ENCODE assay signal across 1 cellular context in the genomic region with DNA sequence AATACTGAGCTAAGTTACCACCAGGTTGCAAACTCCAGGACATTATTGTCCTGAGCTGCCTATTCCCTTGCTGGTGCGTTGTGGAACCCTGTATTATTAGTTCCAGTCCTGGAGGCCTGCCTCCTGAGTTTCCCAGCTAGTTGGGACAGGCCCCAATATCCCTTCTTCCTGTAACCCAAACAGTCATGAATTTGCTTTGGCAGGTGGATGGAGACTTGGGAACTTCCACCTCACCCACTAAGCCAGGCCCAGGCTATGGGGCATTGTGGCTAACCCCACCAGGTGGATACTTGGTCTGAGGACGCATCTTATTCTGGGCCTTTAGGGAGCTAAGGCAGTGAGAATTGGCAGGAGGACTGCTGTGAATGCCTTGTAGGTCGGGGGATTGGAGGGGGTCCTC.
TF ChIP-seq lines count a peak whose summit lies in the region.

No MANE protein-coding gene starts in this region.

TF ChIP-seq in HepG2, 621 proteins besides CTCF, POLR2A, EP300 and RAD21:
- peak; percentile 4; the same call in 1 of the 2 replicates for TF ChIP-seq POLR2G (IDR thresholded peaks at IDR 0.05; ENCODE audit: low read depth, low read length)
- no peak for TF ChIP-seq ZMYM4 (CRISPR knock-in tag; IDR thresholded peaks at IDR 0.05)
